Comparison of ENCODE assay signal across 30 cellular contexts in the genomic region with DNA sequence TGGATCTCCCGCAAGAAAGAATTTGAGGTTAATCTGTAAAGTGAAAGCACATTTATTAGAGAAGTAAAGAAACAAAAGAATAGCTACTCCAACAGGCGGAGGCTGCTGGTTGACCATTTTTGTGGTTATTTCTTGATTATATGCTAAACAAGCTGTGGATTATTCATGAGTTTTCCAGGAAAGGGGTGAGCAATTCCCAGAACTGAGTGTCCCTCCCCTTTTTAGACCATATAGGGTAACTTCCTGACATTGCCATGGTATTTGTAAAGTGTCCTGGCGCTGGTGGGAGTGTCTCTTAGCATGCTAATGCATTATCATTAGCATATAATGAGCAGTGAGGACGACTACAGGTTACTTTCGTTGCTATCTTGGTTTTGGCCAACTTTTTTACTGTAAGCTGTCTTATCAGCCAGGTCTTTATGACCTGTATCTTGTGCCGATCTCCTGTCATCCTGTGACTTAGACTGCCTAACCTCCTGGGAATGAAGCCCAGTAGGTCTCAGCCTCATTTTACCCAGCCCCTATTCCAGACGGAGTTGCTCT. TPM values are rescaled to one million over a fixed set of nuclear protein-coding genes. Genes with fewer than 3 reads are reported as not detected.
"Had no signal": no experiment of that assay in that cellular context is flagged by ENCODE, and none has a peak within 500 bp of the region (broad histone marks: within the 10 kb centered on the region; RNA-seq: fewer than 3 reads in every experiment).

No MANE protein-coding gene starts in this region.

- H3K9me3 ChIP-seq: Peyer's patch, SJCRH30 had no signal

- H3K4me2 ChIP-seq: KMS-11, PC-9 had no signal

- ATAC-seq: HepG2, Right ventricle myocardium inferior, SK-N-SH treated with all-trans-retinoic acid at 6 μM for 48 hours had no signal

- FAIRE-seq: HepG2 had no signal

- H2AFZ ChIP-seq: PC-9 had no signal

- H3K9ac ChIP-seq: KMS-11 had no signal

- H3K36me3 ChIP-seq: Peyer's patch, SJCRH30 had no signal

- DNase-seq: IMR-90; Kasumi-1; NCI-H1092; NCI-H1105 treated with DMSO at 0.1 percent for 48 hours; NCI-H1417 treated with DMSO at 0.1 percent for 48 hours; NCI-H146; NCI-H187; NCI-H2029; NCI-H2081 treated with DMSO at 0.1 percent for 48 hours; NCI-H2171; NCI-H226; NCI-H446; NCI-H510A; NCI-H524 treated with DMSO at 0.1 percent for 48 hours; NCI-H69; NCI-H774; NK-92 treated with Interleukin-12 subunit alpha and Interleukin-12 subunit beta, amount 100 ng/mL, for 24 hours; OCI-M1; PC-9; Peyer's patch; SHP77 treated with DMSO at 0.1 percent for 48 hours; SJCRH30; T-helper 1 cell had no signal

- H3K27me3 ChIP-seq: Peyer's patch, SJCRH30 had no signal

- H3K4me1 ChIP-seq: Peyer's patch, SJCRH30 had no signal

- H3K4me3 ChIP-seq: PC-9, Peyer's patch, SJCRH30 had no signal

- H3K27ac ChIP-seq: KMS-11, PC-9, Peyer's patch, SJCRH30 had no signal

RNA-seq across cellular contexts. Expression of gene HS3ST4, which starts 12.2 kb away (rescaled TPM):
- total RNA-seq: HepG2, HT1080, IMR-90, MCF 10A, PC-9, Peyer's patch, Right ventricle myocardium inferior, RPMI7951, SJCRH30 had no signal
- polyA plus RNA-seq: HepG2, IMR-90 had no signal
